In genomic region chr1:6871300-6871972, GRCh38 we compare ENCODE assay signal across 23 cellular contexts.
DNase-seq lines count a peak whose midpoint lies in the region; ATAC-seq, FAIRE-seq and TF ChIP-seq lines count a peak whose summit lies in the region.
"Had no signal": no experiment of that assay in that cellular context is flagged by ENCODE, and none has a peak within 500 bp of the region (broad histone marks: within the 10 kb centered on the region; RNA-seq: fewer than 3 reads in every experiment).

No MANE protein-coding gene starts in this region.

- POLR2A ChIA-PET in H1 (lab: Charles Lee; ENCODE audit: partially characterized antibody), result interaction anchor here (0.7 to 1.1 kb wide), 2 partner anchors 13 to 14 kb away, joined by 3 to 4 read pairs; no protein-coding TSS in a partner anchor

- H3K27me3 Mint-ChIP-seq in natural killer cell (ENCODE audit: low read depth in 2 of 2), result no peaks in the 10 kb centered on the region
- no peaks in the 10 kb centered on the region for H3K27me3 Mint-ChIP-seq in natural killer cell treated with Interleukin-12 subunit alpha and Interleukin-12 subunit beta and Interleukin-15 and Interleukin-18, amount 100 ng/mL, for 72 hours
- H3K27me3 Mint-ChIP-seq: CD4-positive, alpha-beta T cell; IgD-negative memory B cell had no signal

- no peak overlapping the region for H4K91ac ChIP-seq in H1 (replicated peaks; ENCODE audit: insufficient read length, low read length)

- H3K4me1 Mint-ChIP-seq in natural killer cell, result peaks cover 35 to 43% of the 10 kb centered on the region in 2 donors
- H3K4me1 Mint-ChIP-seq in natural killer cell treated with Interleukin-12 subunit alpha and Interleukin-12 subunit beta and Interleukin-15 and Interleukin-18, amount 100 ng/mL, for 72 hours (ENCODE audit: low read depth in 2 of 2), result peaks cover 12 to 33% of the 10 kb centered on the region in 2 donors

- TF ChIP-seq POLR2A in H1 (IDR thresholded peaks at IDR 0.05; ENCODE audit: control extremely low read depth in 1 of 2, low read depth in 2 of 2, low read length in 2 of 2) (no peak), thyroid gland (IDR thresholded peaks at IDR 0.05) (no peak), suprapubic skin (IDR thresholded peaks at IDR 0.05) (no peak)

- DNase-seq in natural killer cell (no peak), SJSA1 (ENCODE audit: low read depth in 1 of 2, low spot score in 2 of 2) (no peak), H1 (ENCODE audit: low read depth in 1 of 2, low spot score in 2 of 2) (no peak), thyroid gland (no peak), DMS79 (lab: John Stamatoyannopoulos, UW) (no peak), SKM-1 (lab: John Stamatoyannopoulos, UW; ENCODE audit: unreplicated experiment) (no peak), suprapubic skin (ENCODE audit: low spot score in 2 of 2) (no peak)
- no peak for DNase-seq in natural killer cell treated with Interleukin-12 subunit alpha and Interleukin-12 subunit beta and Interleukin-15 and Interleukin-18, amount 100 ng/mL, for 72 hours (ENCODE audit: low spot score)
- DNase-seq: Caco-2; CD4-positive, alpha-beta T cell; DMS153; H7; NCI-H1105; NCI-H1694; NCI-H524; NCI-H82; PC-3; RPMI8226; SIG-M5 had no signal

- H2BK5ac ChIP-seq in H1 (ENCODE audit: low read depth, low read length), result no peak overlapping the region

- TF ChIP-seq EP300 in H1 (IDR thresholded peaks at IDR 0.05; ENCODE audit: borderline replicate concordance in 1 of 2, low read depth in 2 of 2, low read length in 2 of 2) (no peak), suprapubic skin (IDR thresholded peaks at IDR 0.05) (no peak)

- H2AFZ ChIP-seq in H1 (ENCODE audit: low read length), result no peak overlapping the region

- peak overlapping the region; percentile 83 for H3K27ac ChIP-seq in SJSA1
- no peak overlapping the region for H3K27ac ChIP-seq in H1 (ENCODE audit: low read depth, low read length)
- peak overlapping the region; percentile 91 to 94 (median 92) for H3K27ac ChIP-seq in thyroid gland
- H3K27ac ChIP-seq in suprapubic skin, result no peak overlapping the region
- H3K27ac ChIP-seq: HL-60 had no signal

- H2BK12ac ChIP-seq in H1 (ENCODE audit: low read depth, low read length), result no peak overlapping the region

- H3K36me3 ChIP-seq in SJSA1, result peaks cover 10% of the 10 kb centered on the region
- H3K36me3 ChIP-seq in H1 (ENCODE audit: control insufficient read depth in 2 of 4, insufficient read depth in 4 of 4, low read length in 3 of 4), result peaks cover 0 to 4% (median 1%) of the 10 kb centered on the region in 4 experiments; a peak in 2 of 8 replicates
- no peaks in the 10 kb centered on the region for H3K36me3 ChIP-seq in thyroid gland
- peaks cover 7% of the 10 kb centered on the region for H3K36me3 ChIP-seq in suprapubic skin

- H3K23ac ChIP-seq in H1 (ENCODE audit: insufficient read length), result no peak overlapping the region

- H3K56ac ChIP-seq in H1 (replicated peaks; ENCODE audit: insufficient read length, low read depth, low read length), result no peak overlapping the region

- no peak overlapping the region for H3K9ac ChIP-seq in H1 (replicated peaks in 1 of 4; ENCODE audit: extremely low read depth in 1 of 4, low read depth in 3 of 4, low read length in 3 of 4)

- H3K79me1 ChIP-seq in H1 (ENCODE audit: low read depth, low read length), result no peaks in the 10 kb centered on the region; the same call in 1 of the 2 replicates

- intact Hi-C loops in natural killer cell (cut with micrococcal nuclease), result no loop called here
- intact Hi-C loops in thyroid gland (cut with DNase I), result no loop called here

- no peak for TF ChIP-seq CTCF in natural killer cell (IDR thresholded peaks at IDR 0.05)
- no peak for TF ChIP-seq CTCF in H1 (IDR thresholded peaks at IDR 0.05; ENCODE audit: control extremely low read depth in 1 of 3, insufficient read depth in 1 of 3, low read depth in 1 of 3, low read length in 3 of 3)
- no peak for TF ChIP-seq CTCF in thyroid gland (IDR thresholded peaks at IDR 0.05)
- no peak for TF ChIP-seq CTCF in suprapubic skin (IDR thresholded peaks at IDR 0.05)

- no peak for TF ChIP-seq RAD21 in H1 (IDR thresholded peaks at IDR 0.05 in 1 of 2, conservative IDR thresholded peaks at IDR 0.05 in 1 of 2; ENCODE audit: low read depth in 2 of 2, low read length in 2 of 2)

- no peak overlapping the region for H4K8ac ChIP-seq in H1 (ENCODE audit: extremely low read depth, insufficient read depth, low read length)

- no peaks in the 10 kb centered on the region for H3K27me3 ChIP-seq in SJSA1 (replicated peaks)
- H3K27me3 ChIP-seq in H1 (replicated peaks in 1 of 4; ENCODE audit: control insufficient read depth in 3 of 4, extremely low read depth in 1 of 4, insufficient read depth in 3 of 4, low read length in 3 of 4), result no peaks in the 10 kb centered on the region
- H3K27me3 ChIP-seq in thyroid gland, result no peaks in the 10 kb centered on the region
- no peaks in the 10 kb centered on the region for H3K27me3 ChIP-seq in suprapubic skin

- H3K9me3 ChIP-seq in SJSA1 (replicated peaks) (no peaks in the 10 kb centered on the region), H1 (ENCODE audit: insufficient read depth in 2 of 2, low read depth in 1 of 2, low read length in 1 of 2) (no peaks in the 10 kb centered on the region), thyroid gland (no peaks in the 10 kb centered on the region), suprapubic skin (no peaks in the 10 kb centered on the region)
- H3K9me3 ChIP-seq: Caco-2 had no signal

- peak; percentile 32 for FAIRE-seq in H1 (lab: Jason Lieb, UNC)
- FAIRE-seq: A204.1, GM12892 had no signal

- no peak for ATAC-seq in natural killer cell
- ATAC-seq in natural killer cell treated with Interleukin-12 subunit alpha and Interleukin-12 subunit beta and Interleukin-15 and Interleukin-18, amount 100 ng/mL, for 72 hours, result no peak
- ATAC-seq: PC-3 had no signal

- H3K4ac ChIP-seq in H1 (replicated peaks; ENCODE audit: insufficient read length, low read depth, low read length), result no peak overlapping the region

- H3K14ac ChIP-seq in H1 (ENCODE audit: insufficient read length), result no peak overlapping the region

- H3K27ac Mint-ChIP-seq in natural killer cell, result peak overlapping the region in 1 of 2 donors; percentile 46
- H3K27ac Mint-ChIP-seq in natural killer cell treated with Interleukin-12 subunit alpha and Interleukin-12 subunit beta and Interleukin-15 and Interleukin-18, amount 100 ng/mL, for 72 hours, result peak overlapping the region in 1 of 2 donors; percentile 33
- H3K27ac Mint-ChIP-seq: CD4-positive, alpha-beta T cell had no signal

- CTCF ChIA-PET in H1 (lab: Charles Lee; ENCODE audit: partially characterized antibody), result interaction anchor here (0.9 to 1.5 kb wide), 3 partner anchors 8 to 18 kb away, joined by 3 to 5 read pairs (median 4); no protein-coding TSS in a partner anchor

- H3K4me2 ChIP-seq in H1 (ENCODE audit: insufficient read depth in 1 of 2, low read depth in 2 of 2, low read length in 2 of 2), result no peak overlapping the region

- peaks cover 0 to 39% of the 10 kb centered on the region in 2 experiments; a peak in 3 of 4 replicates for H3K79me2 ChIP-seq in H1 (ENCODE audit: control insufficient read depth in 1 of 2, insufficient read depth in 2 of 2, low read length in 2 of 2)

- H3K4me3 ChIP-seq in SJSA1 (no peak overlapping the region), H1 (ENCODE audit: extremely low read depth in 1 of 4, insufficient read depth in 2 of 4, low read depth in 3 of 4, low read length in 4 of 4) (no peak overlapping the region), thyroid gland (replicated peaks in 1 of 3) (no peak overlapping the region), suprapubic skin (no peak overlapping the region)

- 89% methylated on average over 3 of the region's 3 CpGs; no CpG with 5 or more reads in 1 of the 2 experiments for WGBS in H1 (ENCODE audit: extremely low coverage in 1 of 2, insufficient coverage in 1 of 2, insufficient read length in 1 of 2, insufficient replicate concordance in 2 of 2, low coverage in 1 of 2, low lambda C conversion rate in 2 of 2, missing lambda C conversion rate in 1 of 2), 2 experiments
- 94 to 95% methylated on average over 3 of the region's 3 CpGs for WGBS in thyroid gland, 2 donors
- WGBS in suprapubic skin, result 91% methylated on average over 3 of the region's 3 CpGs

- H3K4me1 ChIP-seq in SJSA1 (replicated peaks) (peaks cover 76% of the 10 kb centered on the region), H1 (replicated peaks in 1 of 4; ENCODE audit: control insufficient read depth in 3 of 4, insufficient read depth in 4 of 4, low read length in 3 of 4) (peaks cover 2 to 17% (median 14%) of the 10 kb centered on the region in 4 experiments; a peak in 6 of 7 replicates), thyroid gland (peaks cover 69 to 81% of the 10 kb centered on the region in 2 donors), suprapubic skin (peaks cover 27% of the 10 kb centered on the region)
- H3K4me1 ChIP-seq: Caco-2 had no signal

- no peak overlapping the region for H2BK15ac ChIP-seq in H1 (ENCODE audit: low read length)

- H2BK20ac ChIP-seq in H1 (ENCODE audit: low read length), result no peak overlapping the region

- H2AK5ac ChIP-seq in H1 (ENCODE audit: low read depth, low read length), result no peak overlapping the region

- H2BK120ac ChIP-seq in H1 (replicated peaks; ENCODE audit: low read depth, low read length), result no peak overlapping the region

- H3K9me3 Mint-ChIP-seq in natural killer cell, result no peaks in the 10 kb centered on the region
- H3K9me3 Mint-ChIP-seq in natural killer cell treated with Interleukin-12 subunit alpha and Interleukin-12 subunit beta and Interleukin-15 and Interleukin-18, amount 100 ng/mL, for 72 hours, result no peaks in the 10 kb centered on the region
- H3K9me3 Mint-ChIP-seq: CD4-positive, alpha-beta T cell; IgD-negative memory B cell had no signal

- H3K4me3 Mint-ChIP-seq in natural killer cell, result peak overlapping the region; percentile 45
- H3K4me3 Mint-ChIP-seq in natural killer cell treated with Interleukin-12 subunit alpha and Interleukin-12 subunit beta and Interleukin-15 and Interleukin-18, amount 100 ng/mL, for 72 hours, result no peak overlapping the region
- H3K4me3 Mint-ChIP-seq: CD4-positive, alpha-beta T cell; IgD-negative memory B cell had no signal

- H4K20me1 ChIP-seq in H1 (replicated peaks in 1 of 2; ENCODE audit: control insufficient read depth in 1 of 2, insufficient read depth in 2 of 2, low read length in 2 of 2), result peaks cover 4% of the 10 kb centered on the region in 2 experiments

- no peak overlapping the region for H4K5ac ChIP-seq in H1 (ENCODE audit: insufficient read length, low read depth, low read length)

- H3K18ac ChIP-seq in H1 (ENCODE audit: extremely low read depth, low read length), result no peak overlapping the region

- H3K36me3 Mint-ChIP-seq in natural killer cell, result no peaks in the 10 kb centered on the region
- H3K36me3 Mint-ChIP-seq in natural killer cell treated with Interleukin-12 subunit alpha and Interleukin-12 subunit beta and Interleukin-15 and Interleukin-18, amount 100 ng/mL, for 72 hours, result no peaks in the 10 kb centered on the region

- H3K23me2 ChIP-seq in H1 (ENCODE audit: low read depth, low read length), result peaks cover 2% of the 10 kb centered on the region; the same call in 1 of the 2 replicates

TF ChIP-seq in H1, 55 proteins besides CTCF, POLR2A, EP300 and RAD21 (continues in another document):
- no peak for TF ChIP-seq EGR1 (IDR thresholded peaks at IDR 0.05; ENCODE audit: borderline replicate concordance, low read depth, low read length)

Comparison
In these comparisons a context has a peak if more than half of its experiments do, and no peak if none do; other contexts are left out.
1. H3K27ac ChIP-seq: peak in SJSA1 (single experiment) and thyroid gland (3 of 3); none in H1 (single experiment) and suprapubic skin (single experiment).